In genomic region chrX:133495464-133496391, GRCh38 we compare ENCODE assay signal across 12 cellular contexts.
DNase-seq lines count a peak whose midpoint lies in the region; TF ChIP-seq lines count a peak whose summit lies in the region.
"Had no signal": no experiment of that assay in that cellular context is flagged by ENCODE, and none has a peak within 500 bp of the region (broad histone marks: within the 10 kb centered on the region; RNA-seq: fewer than 3 reads in every experiment).

No MANE protein-coding gene starts in this region.

- H3K9me3 ChIP-seq in MG63 = no peaks in the 10 kb centered on the region
- H3K9me3 ChIP-seq in subcutaneous abdominal adipose tissue (ENCODE audit: control insufficient read depth in 5 of 5, low read length in 5 of 5) = no peaks in the 10 kb centered on the region
- H3K9me3 ChIP-seq: SJSA1 had no signal

- no peak for TF ChIP-seq CTCF in epithelial cell of proximal tubule (conservative IDR thresholded peaks at IDR 0.05; ENCODE audit: low read depth, low read length)

- peak overlapping the region; percentile 20; the same call in 1 of the 2 replicates for H3K4me3 ChIP-seq in MG63
- no peak overlapping the region for H3K4me3 ChIP-seq in epithelial cell of proximal tubule (ENCODE audit: low read depth, low read length)
- peak overlapping the region in 2 of 5 donors; percentile 8 to 13 for H3K4me3 ChIP-seq in subcutaneous abdominal adipose tissue (ENCODE audit: low read depth in 1 of 5, low read length in 5 of 5)
- H3K4me3 ChIP-seq: SJSA1 had no signal

- peaks cover 1 to 17% (median 9%) of the 10 kb centered on the region in 5 donors for H3K4me1 ChIP-seq in subcutaneous abdominal adipose tissue (ENCODE audit: control insufficient read depth in 5 of 5, insufficient read depth in 5 of 5, low read length in 5 of 5)

- no peaks in the 10 kb centered on the region for H3K27me3 ChIP-seq in MG63
- H3K27me3 ChIP-seq in subcutaneous abdominal adipose tissue (ENCODE audit: control insufficient read depth in 5 of 5, insufficient read depth in 4 of 5, low read length in 5 of 5) = peaks cover 0 to 20% (median 14%) of the 10 kb centered on the region in 5 donors
- H3K27me3 ChIP-seq: SJSA1 had no signal

- H3K27ac ChIP-seq in subcutaneous abdominal adipose tissue (ENCODE audit: low read depth, low read length) = peak overlapping the region; percentile 13
- H3K27ac ChIP-seq: epithelial cell of prostate, SJSA1 had no signal

- H3K36me3 ChIP-seq in MG63 = no peaks in the 10 kb centered on the region
- H3K36me3 ChIP-seq in subcutaneous abdominal adipose tissue (ENCODE audit: control insufficient read depth in 5 of 5, insufficient read depth in 5 of 5, low read length in 5 of 5) = no peaks in the 10 kb centered on the region
- H3K36me3 ChIP-seq: SJSA1 had no signal

- peak overlapping the region in 2 of 5 donors; percentile 1 to 7 for H3K9ac ChIP-seq in subcutaneous abdominal adipose tissue (ENCODE audit: low read length in 5 of 5)

- peak; percentile 79 for DNase-seq in MG63
- peak; percentile 15 for DNase-seq in epithelial cell of proximal tubule (ENCODE audit: low read depth)
- DNase-seq in medulla oblongata (ENCODE audit: extremely low spot score) = peak; percentile 45
- no peak for DNase-seq in CD1c-positive myeloid dendritic cell (ENCODE audit: extremely low spot score)
- DNase-seq in inferior parietal cortex (ENCODE audit: extremely low spot score) = no peak
- DNase-seq in NCI-H82 (lab: John Stamatoyannopoulos, UW) = no peak
- DNase-seq in NCI-H774 (lab: John Stamatoyannopoulos, UW) = no peak
- DNase-seq: KBM-7; stimulated activated CD4-positive, alpha-beta T cell treated with anti-CD3 and anti-CD28 coated beads, Interleukin-2, amount 100 ng/mL, for 48 hours had no signal

Comparison
In these comparisons a context has a peak if more than half of its experiments do, and no peak if none do; other contexts are left out.
1. DNase-seq: peak in MG63 (single experiment), epithelial cell of proximal tubule (single experiment) and medulla oblongata (single experiment); none in CD1c-positive myeloid dendritic cell (single experiment), inferior parietal cortex (single experiment), NCI-H82 (single experiment) and NCI-H774 (single experiment).